In the genomic region with DNA sequence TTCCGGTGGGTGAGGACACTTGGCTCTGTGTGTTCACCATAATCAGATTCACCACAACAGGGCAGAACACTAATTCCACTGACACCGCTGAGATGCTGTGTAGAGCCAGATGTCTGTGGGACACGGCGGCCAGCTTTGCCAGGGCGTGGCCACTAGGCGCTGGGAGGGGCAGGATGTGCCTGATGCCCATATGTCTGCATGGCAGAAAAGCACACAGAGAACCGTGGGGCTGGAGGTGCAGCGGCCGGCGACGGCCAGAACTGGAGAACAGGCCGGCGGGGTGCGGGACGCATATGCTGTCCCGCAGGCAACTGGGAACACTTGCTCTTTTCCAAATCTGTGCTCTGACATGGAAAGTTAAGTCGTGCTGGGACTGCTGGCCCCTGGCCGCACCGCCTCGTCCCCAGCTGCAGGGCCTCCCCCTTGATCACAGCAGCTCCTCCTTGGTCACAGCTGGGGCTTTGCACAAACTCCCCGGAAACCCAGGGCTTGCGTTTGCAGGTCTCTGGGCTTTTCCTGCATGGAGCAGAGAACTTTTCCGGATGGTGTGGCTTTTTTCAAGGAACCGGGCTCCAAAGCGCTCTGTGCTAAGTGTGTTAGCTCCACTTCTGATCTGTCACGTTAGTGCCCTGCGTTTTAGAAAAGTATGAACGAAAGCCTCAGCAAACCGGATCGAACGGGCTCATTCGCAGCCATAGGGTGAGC, we compare ENCODE assay signal across 1 cellular context.
TF ChIP-seq lines count a peak whose summit lies in the region.

No MANE protein-coding gene starts in this region.

TF ChIP-seq in GM23338, 12 proteins besides CTCF, POLR2A, EP300 and RAD21 (continued from another document):
- TF ChIP-seq, protein P1, sequence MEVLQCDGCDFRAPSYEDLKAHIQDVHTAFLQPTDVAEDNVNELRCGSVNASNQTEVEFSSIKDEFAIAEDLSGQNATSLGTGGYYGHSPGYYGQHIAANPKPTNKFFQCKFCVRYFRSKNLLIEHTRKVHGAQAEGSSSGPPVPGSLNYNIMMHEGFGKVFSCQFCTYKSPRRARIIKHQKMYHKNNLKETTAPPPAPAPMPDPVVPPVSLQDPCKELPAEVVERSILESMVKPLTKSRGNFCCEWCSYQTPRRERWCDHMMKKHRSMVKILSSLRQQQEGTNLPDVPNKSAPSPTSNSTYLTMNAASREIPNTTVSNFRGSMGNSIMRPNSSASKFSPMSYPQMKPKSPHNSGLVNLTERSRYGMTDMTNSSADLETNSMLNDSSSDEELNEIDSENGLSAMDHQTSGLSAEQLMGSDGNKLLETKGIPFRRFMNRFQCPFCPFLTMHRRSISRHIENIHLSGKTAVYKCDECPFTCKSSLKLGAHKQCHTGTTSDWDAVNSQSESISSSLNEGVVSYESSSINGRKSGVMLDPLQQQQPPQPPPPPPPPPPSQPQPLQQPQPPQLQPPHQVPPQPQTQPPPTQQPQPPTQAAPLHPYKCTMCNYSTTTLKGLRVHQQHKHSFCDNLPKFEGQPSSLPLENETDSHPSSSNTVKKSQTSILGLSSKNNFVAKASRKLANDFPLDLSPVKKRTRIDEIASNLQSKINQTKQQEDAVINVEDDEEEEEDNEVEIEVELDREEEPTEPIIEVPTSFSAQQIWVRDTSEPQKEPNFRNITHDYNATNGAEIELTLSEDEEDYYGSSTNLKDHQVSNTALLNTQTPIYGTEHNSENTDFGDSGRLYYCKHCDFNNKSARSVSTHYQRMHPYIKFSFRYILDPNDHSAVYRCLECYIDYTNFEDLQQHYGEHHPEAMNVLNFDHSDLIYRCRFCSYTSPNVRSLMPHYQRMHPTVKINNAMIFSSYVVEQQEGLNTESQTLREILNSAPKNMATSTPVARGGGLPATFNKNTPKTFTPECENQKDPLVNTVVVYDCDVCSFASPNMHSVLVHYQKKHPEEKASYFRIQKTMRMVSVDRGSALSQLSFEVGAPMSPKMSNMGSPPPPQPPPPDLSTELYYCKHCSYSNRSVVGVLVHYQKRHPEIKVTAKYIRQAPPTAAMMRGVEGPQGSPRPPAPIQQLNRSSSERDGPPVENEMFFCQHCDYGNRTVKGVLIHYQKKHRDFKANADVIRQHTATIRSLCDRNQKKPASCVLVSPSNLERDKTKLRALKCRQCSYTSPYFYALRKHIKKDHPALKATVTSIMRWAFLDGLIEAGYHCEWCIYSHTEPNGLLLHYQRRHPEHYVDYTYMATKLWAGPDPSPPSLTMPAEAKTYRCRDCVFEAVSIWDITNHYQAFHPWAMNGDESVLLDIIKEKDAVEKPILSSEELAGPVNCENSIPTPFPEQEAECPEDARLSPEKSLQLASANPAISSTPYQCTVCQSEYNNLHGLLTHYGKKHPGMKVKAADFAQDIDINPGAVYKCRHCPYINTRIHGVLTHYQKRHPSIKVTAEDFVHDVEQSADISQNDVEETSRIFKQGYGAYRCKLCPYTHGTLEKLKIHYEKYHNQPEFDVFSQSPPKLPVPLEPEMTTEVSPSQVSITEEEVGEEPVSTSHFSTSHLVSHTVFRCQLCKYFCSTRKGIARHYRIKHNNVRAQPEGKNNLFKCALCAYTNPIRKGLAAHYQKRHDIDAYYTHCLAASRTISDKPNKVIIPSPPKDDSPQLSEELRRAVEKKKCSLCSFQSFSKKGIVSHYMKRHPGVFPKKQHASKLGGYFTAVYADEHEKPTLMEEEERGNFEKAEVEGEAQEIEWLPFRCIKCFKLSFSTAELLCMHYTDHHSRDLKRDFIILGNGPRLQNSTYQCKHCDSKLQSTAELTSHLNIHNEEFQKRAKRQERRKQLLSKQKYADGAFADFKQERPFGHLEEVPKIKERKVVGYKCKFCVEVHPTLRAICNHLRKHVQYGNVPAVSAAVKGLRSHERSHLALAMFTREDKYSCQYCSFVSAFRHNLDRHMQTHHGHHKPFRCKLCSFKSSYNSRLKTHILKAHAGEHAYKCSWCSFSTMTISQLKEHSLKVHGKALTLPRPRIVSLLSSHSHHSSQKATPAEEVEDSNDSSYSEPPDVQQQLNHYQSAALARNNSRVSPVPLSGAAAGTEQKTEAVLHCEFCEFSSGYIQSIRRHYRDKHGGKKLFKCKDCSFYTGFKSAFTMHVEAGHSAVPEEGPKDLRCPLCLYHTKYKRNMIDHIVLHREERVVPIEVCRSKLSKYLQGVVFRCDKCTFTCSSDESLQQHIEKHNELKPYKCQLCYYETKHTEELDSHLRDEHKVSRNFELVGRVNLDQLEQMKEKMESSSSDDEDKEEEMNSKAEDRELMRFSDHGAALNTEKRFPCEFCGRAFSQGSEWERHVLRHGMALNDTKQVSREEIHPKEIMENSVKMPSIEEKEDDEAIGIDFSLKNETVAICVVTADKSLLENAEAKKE (CRISPR knock-in tag; IDR thresholded peaks at IDR 0.05): no peak
- no peak for TF ChIP-seq POLR2AphosphoS5 (IDR thresholded peaks at IDR 0.05; ENCODE audit: low read depth)
- TF ChIP-seq, protein P2, sequence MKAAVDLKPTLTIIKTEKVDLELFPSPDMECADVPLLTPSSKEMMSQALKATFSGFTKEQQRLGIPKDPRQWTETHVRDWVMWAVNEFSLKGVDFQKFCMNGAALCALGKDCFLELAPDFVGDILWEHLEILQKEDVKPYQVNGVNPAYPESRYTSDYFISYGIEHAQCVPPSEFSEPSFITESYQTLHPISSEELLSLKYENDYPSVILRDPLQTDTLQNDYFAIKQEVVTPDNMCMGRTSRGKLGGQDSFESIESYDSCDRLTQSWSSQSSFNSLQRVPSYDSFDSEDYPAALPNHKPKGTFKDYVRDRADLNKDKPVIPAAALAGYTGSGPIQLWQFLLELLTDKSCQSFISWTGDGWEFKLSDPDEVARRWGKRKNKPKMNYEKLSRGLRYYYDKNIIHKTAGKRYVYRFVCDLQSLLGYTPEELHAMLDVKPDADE (IDR thresholded peaks at IDR 0.05): no peak
- no peak for TF ChIP-seq STAT1 (IDR thresholded peaks at IDR 0.05; ENCODE audit: unreplicated experiment)
